ENCODE assay signal across 8 cellular contexts in genomic region chr7:101814996-101815825, GRCh38. TPM values are rescaled to one million over a fixed set of nuclear protein-coding genes. Genes with fewer than 3 reads are reported as not detected.
DNase-seq lines count a peak whose midpoint lies in the region; ATAC-seq and TF ChIP-seq lines count a peak whose summit lies in the region.

No MANE protein-coding gene starts in this region.

- peak overlapping the region; percentile 66 to 81 (median 74) for H3K27ac ChIP-seq in Peyer's patch
- H3K27ac ChIP-seq in psoas muscle: peak overlapping the region; percentile 72

- H3K36me3 ChIP-seq in Peyer's patch (no peaks in the 10 kb centered on the region), psoas muscle (ENCODE audit: insufficient read depth in 1 of 2, low read depth in 1 of 2) (no peaks in the 10 kb centered on the region)

- peak overlapping the region; percentile 74 for H3K4me3 Mint-ChIP-seq in activated naive CD4-positive, alpha-beta T cell treated with anti-CD3 and anti-CD28 coated beads, Interleukin-2, amount 10 ng/mL, durations not matched to agents 7 days and 5 days

- H3K9me3 Mint-ChIP-seq in activated naive CD4-positive, alpha-beta T cell treated with anti-CD3 and anti-CD28 coated beads, Interleukin-2, amount 10 ng/mL, durations not matched to agents 7 days and 5 days: no peaks in the 10 kb centered on the region

- peak overlapping the region; percentile 68 to 87 (median 71) for H3K4me3 ChIP-seq in Peyer's patch
- peak overlapping the region; percentile 82 for H3K4me3 ChIP-seq in psoas muscle

- intact Hi-C loops in left cardiac atrium (cut with DNase I): loop anchor here (2.0 to 5.0 kb wide), 4 partner anchors 42 to 417 kb away; no protein-coding TSS in a partner anchor
- intact Hi-C loops in psoas muscle (cut with DNase I): loop anchor here (2.0 to 10.0 kb wide), 9 partner anchors 42 to 420 kb away; no protein-coding TSS in a partner anchor

- H3K27me3 ChIP-seq in Peyer's patch (no peaks in the 10 kb centered on the region), psoas muscle (ENCODE audit: insufficient read depth in 3 of 3, low read length in 2 of 3) (no peaks in the 10 kb centered on the region)

- ATAC-seq in GM18502 (IDR thresholded peaks at IDR 0.05; ENCODE audit: poor library complexity, unreplicated experiment) (peak; percentile 42), HG03066 (IDR thresholded peaks at IDR 0.05; ENCODE audit: low read depth, unreplicated experiment) (peak; percentile 26), left cardiac atrium (peak; percentile 34 to 54), psoas muscle (peak; percentile 57 to 71 (median 68)), GM18519 (IDR thresholded peaks at IDR 0.05; ENCODE audit: low FRiP score, unreplicated experiment) (no peak)

- CTCF ChIA-PET in activated naive CD4-positive, alpha-beta T cell treated with anti-CD3 and anti-CD28 coated beads, Interleukin-2, amount 10 ng/mL, durations not matched to agents 7 days and 5 days (lab: Charles Lee): interaction anchor here (1.1 to 1.6 kb wide), 6 partner anchors 72 to 422 kb away, joined by 3 to 13 read pairs (median 4); no protein-coding TSS in a partner anchor

- peaks cover 1% of the 10 kb centered on the region for H3K36me3 Mint-ChIP-seq in activated naive CD4-positive, alpha-beta T cell treated with anti-CD3 and anti-CD28 coated beads, Interleukin-2, amount 10 ng/mL, durations not matched to agents 7 days and 5 days

- H3K27me3 Mint-ChIP-seq in activated naive CD4-positive, alpha-beta T cell treated with anti-CD3 and anti-CD28 coated beads, Interleukin-2, amount 10 ng/mL, durations not matched to agents 7 days and 5 days: peaks cover 37% of the 10 kb centered on the region

- no peak for TF ChIP-seq POLR2A in Peyer's patch (IDR thresholded peaks at IDR 0.05)

- peaks cover 0 to 6% (median 0%) of the 10 kb centered on the region in 4 donors for H3K4me1 ChIP-seq in Peyer's patch
- H3K4me1 ChIP-seq in psoas muscle: peaks cover 18% of the 10 kb centered on the region

- peak; percentile 66 for DNase-seq in 8988T
- peak; percentile 61 to 72 (median 67) for DNase-seq in Peyer's patch
- peak; percentile 70 for DNase-seq in activated naive CD4-positive, alpha-beta T cell treated with anti-CD3 and anti-CD28 coated beads, Interleukin-2, amount 10 ng/mL, durations not matched to agents 7 days and 5 days
- DNase-seq in left cardiac atrium: peak; percentile 51
- DNase-seq in psoas muscle: peak; percentile 42 to 77

- 0% methylated on average over 42 to 88 of the region's 89 CpGs for WGBS in psoas muscle, 3 donors

- H3K27ac Mint-ChIP-seq in activated naive CD4-positive, alpha-beta T cell treated with anti-CD3 and anti-CD28 coated beads, Interleukin-2, amount 10 ng/mL, durations not matched to agents 7 days and 5 days: peak overlapping the region; percentile 2

- H3K9me3 ChIP-seq in Peyer's patch: no peaks in the 10 kb centered on the region
- no peaks in the 10 kb centered on the region for H3K9me3 ChIP-seq in psoas muscle

- TF ChIP-seq CTCF in Peyer's patch (IDR thresholded peaks at IDR 0.05): peak in 4 of 6 experiments; percentile 2 to 54 (median 34)
- TF ChIP-seq CTCF in psoas muscle (IDR thresholded peaks at IDR 0.05): peak; percentile 51

- peaks cover 19% of the 10 kb centered on the region for H3K4me1 Mint-ChIP-seq in activated naive CD4-positive, alpha-beta T cell treated with anti-CD3 and anti-CD28 coated beads, Interleukin-2, amount 10 ng/mL, durations not matched to agents 7 days and 5 days

RNA-seq across cellular contexts. Expression of gene CUX1, which starts 2.2 kb away (rescaled TPM):
- total RNA-seq in Peyer's patch (100 to 1,000 TPM in 3 of 4 donors, 10 to 100 TPM in 1; 64.1 to 142 (median 111) TPM), left cardiac atrium (100 to 1,000 TPM in 1 of 2 donors, 10 to 100 TPM in 1; 81.6 to 108 TPM), psoas muscle (10 to 100 TPM; 72.4 to 95.6 (median 76.2) TPM)
- 10 to 100 TPM; 12.5 to 35.3 (median 17.7) TPM for polyA plus RNA-seq in psoas muscle
